11 cellular contexts compared by ENCODE assay signal in genomic region chr11:61978703-61979661, GRCh38. TPM values are rescaled to one million over a fixed set of nuclear protein-coding genes. Genes with fewer than 3 reads are reported as not detected.
DNase-seq lines count a peak whose midpoint lies in the region; ATAC-seq and TF ChIP-seq lines count a peak whose summit lies in the region.
"Had no signal": no experiment of that assay in that cellular context is flagged by ENCODE, and none has a peak within 500 bp of the region (broad histone marks: within the 10 kb centered on the region; RNA-seq: fewer than 3 reads in every experiment).

No MANE protein-coding gene starts in this region.

- no peak overlapping the region for H3K4me3 ChIP-seq in A673 (ENCODE audit: low read depth, low read length, poor library complexity, severe bottlenecking)
- H3K4me3 ChIP-seq in fibroblast of mammary gland (ENCODE audit: control insufficient read depth, low read depth, low read length) = no peak overlapping the region
- no peak overlapping the region for H3K4me3 ChIP-seq in neural progenitor cell
- H3K4me3 ChIP-seq: colonic mucosa had no signal

- ATAC-seq in T-helper 17 cell = no peak
- no peak for ATAC-seq in natural killer cell treated with Interleukin-12 subunit alpha and Interleukin-12 subunit beta and Interleukin-15 and Interleukin-18, amount 100 ng/mL, for 72 hours
- ATAC-seq: stimulated activated effector memory CD8-positive, alpha-beta T cell treated with anti-CD3 and anti-CD28 coated beads, Interleukin-12 subunit alpha, Interleukin-12 subunit beta, amount 100 ng/mL, for 72 hours had no signal

- no peak overlapping the region for H3K4me2 ChIP-seq in neural progenitor cell

- no peaks in the 10 kb centered on the region for H3K79me2 ChIP-seq in neural progenitor cell (ENCODE audit: low read depth)

- CTCF ChIA-PET in A673 (lab: Charles Lee) = no interaction called here

- H2AFZ ChIP-seq in neural progenitor cell (replicated peaks) = no peak overlapping the region

- H3K4me3 Mint-ChIP-seq in T-helper 17 cell = no peak overlapping the region
- no peak overlapping the region for H3K4me3 Mint-ChIP-seq in neural progenitor cell
- H3K4me3 Mint-ChIP-seq in natural killer cell treated with Interleukin-12 subunit alpha and Interleukin-12 subunit beta and Interleukin-15 and Interleukin-18, amount 100 ng/mL, for 72 hours = no peak overlapping the region
- H3K4me3 Mint-ChIP-seq: stimulated activated effector memory CD8-positive, alpha-beta T cell treated with anti-CD3 and anti-CD28 coated beads, Interleukin-12 subunit alpha, Interleukin-12 subunit beta, amount 100 ng/mL, for 72 hours had no signal

- H3K27ac ChIP-seq in A673 (ENCODE audit: low read depth, low read length, poor library complexity, severe bottlenecking) (peak overlapping the region; percentile 24), neural progenitor cell (no peak overlapping the region)
- H3K27ac ChIP-seq: colonic mucosa had no signal

- H3K27me3 Mint-ChIP-seq in T-helper 17 cell (no peaks in the 10 kb centered on the region), neural progenitor cell (ENCODE audit: insufficient read depth, low read depth) (peaks cover 14% of the 10 kb centered on the region)
- no peaks in the 10 kb centered on the region for H3K27me3 Mint-ChIP-seq in natural killer cell treated with Interleukin-12 subunit alpha and Interleukin-12 subunit beta and Interleukin-15 and Interleukin-18, amount 100 ng/mL, for 72 hours

- H3K36me3 ChIP-seq in A673 (ENCODE audit: insufficient read depth, low read length, poor library complexity, severe bottlenecking) (no peaks in the 10 kb centered on the region), neural progenitor cell (no peaks in the 10 kb centered on the region)
- H3K36me3 ChIP-seq: colonic mucosa had no signal

- H3K27ac Mint-ChIP-seq in T-helper 17 cell (peak overlapping the region; percentile 39), neural progenitor cell (peak overlapping the region; percentile 54)
- H3K27ac Mint-ChIP-seq in natural killer cell treated with Interleukin-12 subunit alpha and Interleukin-12 subunit beta and Interleukin-15 and Interleukin-18, amount 100 ng/mL, for 72 hours = peak overlapping the region in 1 of 2 donors; percentile 84
- H3K27ac Mint-ChIP-seq: stimulated activated effector memory CD8-positive, alpha-beta T cell treated with anti-CD3 and anti-CD28 coated beads, Interleukin-12 subunit alpha, Interleukin-12 subunit beta, amount 100 ng/mL, for 72 hours had no signal

- H3K9me3 Mint-ChIP-seq in neural progenitor cell = no peaks in the 10 kb centered on the region
- H3K9me3 Mint-ChIP-seq in natural killer cell treated with Interleukin-12 subunit alpha and Interleukin-12 subunit beta and Interleukin-15 and Interleukin-18, amount 100 ng/mL, for 72 hours = no peaks in the 10 kb centered on the region
- H3K9me3 Mint-ChIP-seq: stimulated activated effector memory CD8-positive, alpha-beta T cell treated with anti-CD3 and anti-CD28 coated beads, Interleukin-12 subunit alpha, Interleukin-12 subunit beta, amount 100 ng/mL, for 72 hours had no signal

- TF ChIP-seq CTCF in A673 (conservative IDR thresholded peaks at IDR 0.05; ENCODE audit: low read depth, low read length) (no peak), fibroblast of mammary gland (conservative IDR thresholded peaks at IDR 0.05; ENCODE audit: control insufficient read depth, insufficient read depth, low read depth, low read length) (no peak), neural progenitor cell (IDR thresholded peaks at IDR 0.05) (no peak)

- no peaks in the 10 kb centered on the region for H3K36me3 Mint-ChIP-seq in T-helper 17 cell (ENCODE audit: low read depth)
- H3K36me3 Mint-ChIP-seq in neural progenitor cell = no peaks in the 10 kb centered on the region
- H3K36me3 Mint-ChIP-seq in natural killer cell treated with Interleukin-12 subunit alpha and Interleukin-12 subunit beta and Interleukin-15 and Interleukin-18, amount 100 ng/mL, for 72 hours = no peaks in the 10 kb centered on the region
- H3K36me3 Mint-ChIP-seq: stimulated activated effector memory CD8-positive, alpha-beta T cell treated with anti-CD3 and anti-CD28 coated beads, Interleukin-12 subunit alpha, Interleukin-12 subunit beta, amount 100 ng/mL, for 72 hours had no signal

- intact Hi-C loops in A673 (cut with micrococcal nuclease; ENCODE audit: unreplicated experiment) = no loop called here

- POLR2A ChIA-PET in A673 (lab: Charles Lee; ENCODE audit: low non-redundant PET) = interaction anchor here (0.5 kb wide), 2 partner anchors 11 to 49 kb away, joined by 3 to 4 read pairs; no protein-coding TSS in a partner anchor

- H3K4me1 ChIP-seq in A673 (ENCODE audit: insufficient read depth, low read length, poor library complexity, severe bottlenecking) (peaks cover 10% of the 10 kb centered on the region), neural progenitor cell (peaks cover 8% of the 10 kb centered on the region)

- H3K27me3 ChIP-seq in A673 (replicated peaks; ENCODE audit: insufficient read depth, low read depth, low read length, poor library complexity) (no peaks in the 10 kb centered on the region), neural progenitor cell (no peaks in the 10 kb centered on the region)
- H3K27me3 ChIP-seq: colonic mucosa had no signal

- no peaks in the 10 kb centered on the region for H3F3A ChIP-seq in neural progenitor cell (ENCODE audit: low read depth)

- no peak for DNase-seq in A673 (ENCODE audit: low spot score)
- no peak for DNase-seq in T-helper 17 cell
- peak; percentile 67 for DNase-seq in fibroblast of mammary gland (ENCODE audit: low read depth)
- DNase-seq in neural progenitor cell (ENCODE audit: low spot score) = no peak
- no peak for DNase-seq in natural killer cell treated with Interleukin-12 subunit alpha and Interleukin-12 subunit beta and Interleukin-15 and Interleukin-18, amount 100 ng/mL, for 72 hours (ENCODE audit: low spot score)
- no peak for DNase-seq in SHP77 treated with DMSO at 0.1 percent for 48 hours (lab: John Stamatoyannopoulos, UW)
- DNase-seq in hypothalamus (lab: John Stamatoyannopoulos, UW) = no peak
- no peak for DNase-seq in mucosa of gallbladder (ENCODE audit: low spot score)
- DNase-seq: colonic mucosa, T-helper 9 cell had no signal

- no peaks in the 10 kb centered on the region for H3K9me3 ChIP-seq in A673 (ENCODE audit: low read depth, low read length, poor library complexity, severe bottlenecking)
- no peaks in the 10 kb centered on the region for H3K9me3 ChIP-seq in T-helper 17 cell (ENCODE audit: control insufficient read depth, low read length, poor library complexity, severe bottlenecking)
- H3K9me3 ChIP-seq in neural progenitor cell (ENCODE audit: low read depth) = no peaks in the 10 kb centered on the region
- H3K9me3 ChIP-seq: colonic mucosa had no signal

- peaks cover 13% of the 10 kb centered on the region for H3K4me1 Mint-ChIP-seq in T-helper 17 cell
- peaks cover 12% of the 10 kb centered on the region for H3K4me1 Mint-ChIP-seq in neural progenitor cell
- peaks cover 16 to 43% of the 10 kb centered on the region in 2 donors for H3K4me1 Mint-ChIP-seq in natural killer cell treated with Interleukin-12 subunit alpha and Interleukin-12 subunit beta and Interleukin-15 and Interleukin-18, amount 100 ng/mL, for 72 hours (ENCODE audit: low read depth in 2 of 2)
- H3K4me1 Mint-ChIP-seq: stimulated activated effector memory CD8-positive, alpha-beta T cell treated with anti-CD3 and anti-CD28 coated beads, Interleukin-12 subunit alpha, Interleukin-12 subunit beta, amount 100 ng/mL, for 72 hours had no signal

- no peaks in the 10 kb centered on the region for H4K20me1 ChIP-seq in neural progenitor cell (ENCODE audit: low read depth)

- no peak overlapping the region for H3K9ac ChIP-seq in neural progenitor cell

- no TSS peak for BruUV-seq in A673 (replicated peaks; lab: Mats Ljungman, UMichigan)

RNA-seq across cellular contexts. Expression of gene FTH1, which starts 11.5 kb away (rescaled TPM):
- 2,291 and 2,484 TPM in 2 replicates for total RNA-seq in A673 (2021)
- 1,000 to 10,000 TPM; 1,744 to 2,260 TPM for total RNA-seq in T-helper 17 cell
- 649 and 846 TPM in 2 replicates for total RNA-seq in neural progenitor cell (ENCODE audit: low replicate concordance)
- total RNA-seq in natural killer cell treated with Interleukin-12 subunit alpha and Interleukin-12 subunit beta and Interleukin-15 and Interleukin-18, amount 100 ng/mL, for 72 hours = over 10,000 TPM in 1 of 2 donors, 1,000 to 10,000 TPM in 1; 5,097 to 40,662 TPM
- total RNA-seq in mucosa of gallbladder = 2,359 TPM

RNA-seq across cellular contexts. Expression of gene BEST1, which starts 28.8 kb away (rescaled TPM):
- total RNA-seq in A673 (2021) = 5.3 and 8.6 TPM in 2 replicates
- under 1 TPM; 0.26 to 0.35 TPM for total RNA-seq in T-helper 17 cell
- 0.15 TPM in 1 of 2 replicates, not detected in the other for total RNA-seq in neural progenitor cell (ENCODE audit: low replicate concordance)
- total RNA-seq in natural killer cell treated with Interleukin-12 subunit alpha and Interleukin-12 subunit beta and Interleukin-15 and Interleukin-18, amount 100 ng/mL, for 72 hours = 1 to 10 TPM; 1.0 to 1.9 TPM
- 2.8 TPM for total RNA-seq in mucosa of gallbladder
